1 cellular context compared by ENCODE assay signal in genomic region chr2:102391530-102391929, GRCh38.
A peak's percentile ranks its signal among the peaks of the same experiment; 100 is the strongest.
TF ChIP-seq lines count a peak whose summit lies in the region.

No MANE protein-coding gene starts in this region.

TF ChIP-seq in GM12878, 131 proteins besides CTCF, POLR2A, EP300 and RAD21:
- TF ChIP-seq JUND (IDR thresholded peaks at IDR 0.05; ENCODE audit: low read depth, low read length) (no peak), SKIL (IDR thresholded peaks at IDR 0.05; ENCODE audit: low read depth, poor library complexity, severe bottlenecking) (no peak), BCLAF1 (IDR thresholded peaks at IDR 0.05) (no peak), SREBF1 (IDR thresholded peaks at IDR 0.05; ENCODE audit: low read length) (no peak), POU2F2 (IDR thresholded peaks at IDR 0.05; ENCODE audit: borderline replicate concordance, low read depth, low read length) (0 out of 3 replicates have a peak, but pooled peaks have one; percentile 18)
